9 cellular contexts compared by ENCODE assay signal in genomic region chr10:123147635-123148413, GRCh38. TPM values are rescaled to one million over a fixed set of nuclear protein-coding genes. Genes with fewer than 3 reads are reported as not detected.
DNase-seq lines count a peak whose midpoint lies in the region; ATAC-seq, FAIRE-seq and TF ChIP-seq lines count a peak whose summit lies in the region.
"Had no signal": no experiment of that assay in that cellular context is flagged by ENCODE, and none has a peak within 500 bp of the region (broad histone marks: within the 10 kb centered on the region; RNA-seq: fewer than 3 reads in every experiment).

Gene HMX2 (plus strand): TSS chr10:123148136. CDS start chr10:123148379, 243 bp downstream.

- FAIRE-seq in keratinocyte (lab: Jason Lieb, UNC), result no peak
- FAIRE-seq: colon had no signal

- H3K9me3 ChIP-seq in HEK293 (ENCODE audit: control insufficient read depth, insufficient read depth, low read depth, low read length) (no peaks in the 10 kb centered on the region), keratinocyte (ENCODE audit: control insufficient read depth, low read depth, low read length) (no peaks in the 10 kb centered on the region)

- peaks cover 3% of the 10 kb centered on the region for H4K20me1 ChIP-seq in keratinocyte (ENCODE audit: control insufficient read depth, extremely low read depth, insufficient read depth, low read length)

- H3K36me3 ChIP-seq in HEK293 (ENCODE audit: control insufficient read depth in 2 of 2, insufficient read depth in 1 of 2, low read length in 2 of 2) (no peaks in the 10 kb centered on the region), keratinocyte (ENCODE audit: control insufficient read depth in 2 of 2, extremely low read depth in 1 of 2, insufficient read depth in 2 of 2, low read length in 2 of 2) (no peaks in the 10 kb centered on the region)

- peak within 1 kb of the TSS; percentile 62 for H3K4me3 Mint-ChIP-seq in WTC11

- CTCF ChIA-PET in HEK293 (lab: Yijun Ruan, JAX) (no interaction called here), WTC11 (lab: Charles Lee) (interaction anchor here (0.5 to 4.0 kb wide), 5 partner anchors 8 to 407 kb away, joined by 3 to 36 read pairs (median 3); no protein-coding TSS in a partner anchor)

- peak within 1 kb of the TSS; percentile 37 for H3K4me3 ChIP-seq in HEK293 (ENCODE audit: low read depth, low read length)
- H3K4me3 ChIP-seq in keratinocyte (ENCODE audit: control insufficient read depth in 2 of 3, extremely low read depth in 1 of 3, insufficient read depth in 2 of 3, low read depth in 1 of 3, low read length in 3 of 3), result no peak within 1 kb of the TSS

- H3K36me3 Mint-ChIP-seq in WTC11, result no peaks in the 10 kb centered on the region

- peak; percentile 42 for DNase-seq in COLO668 (lab: John Stamatoyannopoulos, UW; ENCODE audit: unreplicated experiment)
- peak; percentile 83 for DNase-seq in WTC11 (ENCODE audit: low spot score)
- DNase-seq in keratinocyte (ENCODE audit: low read depth, low spot score), result no peak
- DNase-seq in NCI-H1694 treated with DMSO at 0.1 percent for 48 hours (lab: John Stamatoyannopoulos, UW), result no peak
- no peak for DNase-seq in cardiac septum (ENCODE audit: low spot score)
- no peak for DNase-seq in SIG-M5 treated with dmso at 0.1 percent for 504 hours (lab: John Stamatoyannopoulos, UW; ENCODE audit: unreplicated experiment)

- no peak within 1 kb of the TSS for H3K27ac Mint-ChIP-seq in WTC11

- H3K4me1 ChIP-seq in HEK293 (ENCODE audit: control insufficient read depth, insufficient read depth, low read length) (no peaks in the 10 kb centered on the region; the same call in 1 of the 2 replicates), keratinocyte (ENCODE audit: control insufficient read depth, extremely low read depth, insufficient read depth, low read length) (peaks cover 9% of the 10 kb centered on the region)

- no peak within 1 kb of the TSS for H2AFZ ChIP-seq in keratinocyte (ENCODE audit: control insufficient read depth, low read length)

- H3K27ac ChIP-seq in HEK293 (ENCODE audit: extremely low read depth, low read depth, low read length) (no peak within 1 kb of the TSS; the same call in 1 of the 2 replicates), keratinocyte (ENCODE audit: control insufficient read depth, insufficient read depth, low read length) (no peak within 1 kb of the TSS)

- POLR2A ChIA-PET in HEK293 (lab: Yijun Ruan, JAX) (no interaction called here), WTC11 (lab: Charles Lee) (no interaction called here)

- no peaks in the 10 kb centered on the region for H3K9me1 ChIP-seq in keratinocyte (ENCODE audit: control insufficient read depth, extremely low read depth, insufficient read depth, low read length)

- intact Hi-C loops in cardiac septum (cut with DNase I), result no loop called here

- H3K9ac ChIP-seq in keratinocyte (ENCODE audit: control insufficient read depth, extremely low read depth, insufficient read depth, low read length), result no peak within 1 kb of the TSS

- dilution Hi-C loops in keratinocyte (cut with MboI; ENCODE audit: extremely low pct_ligation_motif_present, low sequenced_read_pairs), result no loop called here

- H3K4me2 ChIP-seq in keratinocyte (ENCODE audit: control insufficient read depth, extremely low read depth, insufficient read depth, low read depth, low read length), result peak within 1 kb of the TSS; percentile 45

- H3K9me3 Mint-ChIP-seq in WTC11, result no peaks in the 10 kb centered on the region

- ATAC-seq in WTC11, result peak; percentile 27
- ATAC-seq in HG03378 (IDR thresholded peaks at IDR 0.05; ENCODE audit: unreplicated experiment), result no peak

- TF ChIP-seq CTCF in HEK293 (tag by site-specific recombination; IDR thresholded peaks at IDR 0.05), result peak; percentile 64; the same call in 1 of the 2 replicates
- TF ChIP-seq CTCF in WTC11 (IDR thresholded peaks at IDR 0.05), result no peak
- TF ChIP-seq CTCF in keratinocyte (optimal IDR thresholded peaks at IDR 0.05 in 1 of 3, IDR thresholded peaks at IDR 0.05 in 1 of 3, conservative IDR thresholded peaks at IDR 0.05 in 1 of 3; ENCODE audit: extremely low read depth in 1 of 3, insufficient read depth in 2 of 3, low read length in 3 of 3), result no peak

- no peaks in the 10 kb centered on the region for H3K79me2 ChIP-seq in keratinocyte (ENCODE audit: control insufficient read depth, insufficient read depth, low read length)

- H3K27me3 Mint-ChIP-seq in WTC11 (ENCODE audit: low read depth), result peaks cover 94% of the 10 kb centered on the region

- H3K4me1 Mint-ChIP-seq in WTC11, result peaks cover 72% of the 10 kb centered on the region

- peaks cover 94% of the 10 kb centered on the region for H3K27me3 ChIP-seq in keratinocyte (ENCODE audit: control insufficient read depth, extremely low read depth, insufficient read depth, low read length)

TF ChIP-seq in HEK293, 187 proteins besides CTCF, POLR2A, EP300 and RAD21 (continues in another document):
- TF ChIP-seq KLF9 (tag by site-specific recombination; IDR thresholded peaks at IDR 0.05; ENCODE audit: low read depth) (no peak), ZFHX2 (tag by site-specific recombination; conservative IDR thresholded peaks at IDR 0.05) (peak; percentile 31; the same call in 1 of the 2 replicates), HOXD13 (CRISPR knock-in tag; IDR thresholded peaks at IDR 0.05; ENCODE audit: borderline replicate concordance) (no peak), ZNF274 (IDR thresholded peaks at IDR 0.05; ENCODE audit: low read length) (no peak), ZNF274 (tag by site-specific recombination; IDR thresholded peaks at IDR 0.05; ENCODE audit: borderline replicate concordance) (no peak), ZNF501 (tag by site-specific recombination; IDR thresholded peaks at IDR 0.05) (no peak), OSR2 (tag by site-specific recombination; IDR thresholded peaks at IDR 0.05) (no peak), ZFP41 (tag by site-specific recombination; IDR thresholded peaks at IDR 0.05; ENCODE audit: borderline replicate concordance) (no peak), ZNF175 (tag by site-specific recombination; IDR thresholded peaks at IDR 0.05) (no peak)

TF ChIP-seq in WTC11, 78 proteins besides CTCF, POLR2A, EP300 and RAD21:
- TF ChIP-seq ZNF263 (CRISPR knock-in tag; IDR thresholded peaks at IDR 0.05; ENCODE audit: low read depth) (0 out of 2 replicates have a peak, but pooled peaks have one; percentile 27), ZNF317 (CRISPR knock-in tag; IDR thresholded peaks at IDR 0.05; ENCODE audit: borderline replicate concordance, low read depth) (0 out of 2 replicates have a peak, but pooled peaks have one; percentile 7), JUN (CRISPR knock-in tag; IDR thresholded peaks at IDR 0.05) (no peak), MAX (CRISPR knock-in tag; IDR thresholded peaks at IDR 0.05) (no peak), ATF6 (CRISPR knock-in tag; IDR thresholded peaks at IDR 0.05) (no peak), E2F4 (CRISPR knock-in tag; IDR thresholded peaks at IDR 0.05; ENCODE audit: borderline replicate concordance, low read depth) (0 out of 2 replicates have a peak, but pooled peaks have one; percentile 63), SMAD3 (CRISPR knock-in tag; IDR thresholded peaks at IDR 0.05; ENCODE audit: borderline replicate concordance) (no peak), MYBL2 (CRISPR knock-in tag; IDR thresholded peaks at IDR 0.05) (peak; percentile 74; the same call in 1 of the 2 replicates), E2F5 (CRISPR knock-in tag; IDR thresholded peaks at IDR 0.05) (peak; percentile 60; the same call in 1 of the 2 replicates), SMAD4 (CRISPR knock-in tag; IDR thresholded peaks at IDR 0.05) (no peak), MXD4 (CRISPR knock-in tag; IDR thresholded peaks at IDR 0.05; ENCODE audit: borderline replicate concordance) (no peak)

RNA-seq across cellular contexts. Expression of gene HMX2, which starts in this region (rescaled TPM):
- total RNA-seq in WTC11 (2021) (0.59 to 1.7 TPM (median 1.4 TPM) in 3 replicates), cardiac septum (not detected)
- polyA plus RNA-seq in keratinocyte, result not detected in 3 replicates
- polyA plus RNA-seq in keratinocyte (2011; ENCODE audit: low read depth), result not detected
- not detected in 2 replicates for polyA plus RNA-seq in keratinocyte (2011; cell fraction: cytosol; rRNA removed)
- polyA plus RNA-seq in keratinocyte (2011; cell fraction: nucleus; rRNA removed), result not detected in 2 replicates
- not detected in 2 replicates for polyA plus RNA-seq in keratinocyte (2012; ENCODE audit: low replicate concordance)
- polyA minus RNA-seq in keratinocyte, result not detected in 3 replicates
- not detected for polyA minus RNA-seq in keratinocyte (2011; cell fraction: cytosol; rRNA and poly(A)+ RNA removed)
- not detected in 2 replicates for polyA minus RNA-seq in keratinocyte (2011; cell fraction: nucleus; rRNA and poly(A)+ RNA removed)

Comparison
In these comparisons a context has a peak if more than half of its experiments do, and no peak if none do; other contexts are left out.
1. DNase-seq: peak in COLO668 (single experiment) and WTC11 (single experiment); none in keratinocyte (single experiment), NCI-H1694 treated with DMSO at 0.1 percent for 48 hours (single experiment), cardiac septum (single experiment) and SIG-M5 treated with dmso at 0.1 percent for 504 hours (single experiment).